Comparison of ENCODE assay signal across 9 cellular contexts in genomic region chr1:197903196-197903514, GRCh38. TPM values are rescaled to one million over a fixed set of nuclear protein-coding genes. Genes with fewer than 3 reads are reported as not detected.
DNase-seq lines count a peak whose midpoint lies in the region; ATAC-seq and TF ChIP-seq lines count a peak whose summit lies in the region.
"Had no signal": no experiment of that assay in that cellular context is flagged by ENCODE, and none has a peak within 500 bp of the region (broad histone marks: within the 10 kb centered on the region; RNA-seq: fewer than 3 reads in every experiment).

No MANE protein-coding gene starts in this region.

- peaks cover 0 to 15% (median 7%) of the 10 kb centered on the region in 9 donors for H3K4me1 ChIP-seq in heart right ventricle
- H3K4me1 ChIP-seq in sigmoid colon = peaks cover 0 to 9% (median 3%) of the 10 kb centered on the region in 4 donors

- peaks cover 51% of the 10 kb centered on the region for H3K27me3 Mint-ChIP-seq in T-helper 17 cell

- H3K9me3 ChIP-seq in T-helper 17 cell (ENCODE audit: control insufficient read depth, low read length, poor library complexity, severe bottlenecking) (no peaks in the 10 kb centered on the region), heart right ventricle (no peaks in the 10 kb centered on the region), sigmoid colon (no peaks in the 10 kb centered on the region)

- H3K36me3 ChIP-seq in heart right ventricle = no peaks in the 10 kb centered on the region
- H3K36me3 ChIP-seq in sigmoid colon = no peaks in the 10 kb centered on the region

- H3K27me3 ChIP-seq in heart right ventricle (peaks cover 0 to 66% (median 45%) of the 10 kb centered on the region in 7 donors), sigmoid colon (peaks cover 12 to 49% (median 29%) of the 10 kb centered on the region in 3 donors)

- H3K27ac Mint-ChIP-seq in T-helper 17 cell = peak overlapping the region; percentile 8

- peaks cover 9% of the 10 kb centered on the region for H3K4me1 Mint-ChIP-seq in T-helper 17 cell

- intact Hi-C loops in heart right ventricle (cut with DNase I) = no loop called here
- intact Hi-C loops in sigmoid colon (cut with DNase I) = loop anchor here (5.0 to 10.0 kb wide), 2 partner anchors 128 to 254 kb away; partner anchors contain the start of genes DENND1B and NEK7

- peak overlapping the region in 9 of 10 donors; percentile 74 to 92 (median 89) for H3K27ac ChIP-seq in heart right ventricle
- peak overlapping the region; percentile 83 to 88 (median 86) for H3K27ac ChIP-seq in sigmoid colon

- TF ChIP-seq CTCF in heart right ventricle (IDR thresholded peaks at IDR 0.05) = no peak
- no peak for TF ChIP-seq CTCF in sigmoid colon (IDR thresholded peaks at IDR 0.05)

- TF ChIP-seq POLR2A in sigmoid colon (IDR thresholded peaks at IDR 0.05) = no peak

- ATAC-seq in GM19438 (IDR thresholded peaks at IDR 0.05; ENCODE audit: low read depth, unreplicated experiment) (peak; percentile 32), T-helper 17 cell (no peak), heart right ventricle (peak in 5 of 8 donors; percentile 5 to 20 (median 16)), HG02571 (IDR thresholded peaks at IDR 0.05; ENCODE audit: unreplicated experiment) (no peak), HG02973 (IDR thresholded peaks at IDR 0.05; ENCODE audit: unreplicated experiment) (no peak)

- TF ChIP-seq EP300 in sigmoid colon (IDR thresholded peaks at IDR 0.05) = no peak

- H3K4me3 Mint-ChIP-seq in T-helper 17 cell = peak overlapping the region; percentile 92

- peaks cover 2% of the 10 kb centered on the region for H3K36me3 Mint-ChIP-seq in T-helper 17 cell (ENCODE audit: low read depth)

- DNase-seq in T-helper 17 cell (no peak), heart right ventricle (no peak), sigmoid colon (no peak), NCI-H2107 treated with DMSO at 0.1 percent for 48 hours (lab: John Stamatoyannopoulos, UW; ENCODE audit: unreplicated experiment) (no peak)
- DNase-seq in stimulated activated CD4-positive, alpha-beta T cell treated with anti-CD3 and anti-CD28 coated beads, Interleukin-2, amount 100 ng/mL, for 48 hours = no peak

- WGBS in heart right ventricle, 2 donors = 32 to 35% methylated on average over 3 of the region's 3 CpGs
- 14 to 21% methylated on average over 3 of the region's 3 CpGs for WGBS in sigmoid colon, 2 donors

- H3K4me3 ChIP-seq in heart right ventricle (peak overlapping the region; percentile 15 to 88 (median 76)), sigmoid colon (peak overlapping the region; percentile 58 to 80 (median 67))

RNA-seq across cellular contexts. Expression of gene C1orf53, which starts 0.7 kb away (rescaled TPM):
- total RNA-seq in T-helper 17 cell = not detected
- total RNA-seq in heart right ventricle = 10 to 100 TPM in 1 of 10 donors, 1 to 10 TPM in 9; 2.9 to 10.7 (median 5.9) TPM
- polyA plus RNA-seq in heart right ventricle = 1 to 10 TPM; 3.6 to 7.8 TPM
- total RNA-seq in sigmoid colon = 1 to 10 TPM in 3 of 4 donors, not detected in 1; 1.2 to 3.3 (median 2.9) TPM
- 10 to 100 TPM in 2 of 3 donors, 1 to 10 TPM in 1; 4.8 to 13.8 (median 12.9) TPM for polyA plus RNA-seq in sigmoid colon

RNA-seq across cellular contexts. Expression of gene LHX9, which starts 14.0 kb away (rescaled TPM):
- total RNA-seq in T-helper 17 cell (not detected), heart right ventricle (under 1 TPM in 9 of 10 donors, not detected in 1; 0.09 to 0.38 (median 0.23) TPM), sigmoid colon (not detected)
- polyA plus RNA-seq in heart right ventricle (under 1 TPM; 0.07 TPM), sigmoid colon (under 1 TPM in 1 of 3 donors, not detected in 2; 0.01 TPM)
- total RNA-seq: dermis microvascular lymphatic vessel endothelial cell had no signal

Comparison
In these comparisons a context has a peak if more than half of its experiments do, and no peak if none do; other contexts are left out.
1. ATAC-seq: peak in GM19438 (single experiment) and heart right ventricle (5 of 8); none in T-helper 17 cell (single experiment), HG02571 (single experiment) and HG02973 (single experiment).